Comparison of ENCODE assay signal across 3 cellular contexts in genomic region chr18:57934375-57934774, GRCh38.
A peak's percentile ranks its signal among the peaks of the same experiment; 100 is the strongest.
DNase-seq lines count a peak whose midpoint lies in the region; ATAC-seq, FAIRE-seq and TF ChIP-seq lines count a peak whose summit lies in the region.
"Not testable (repeated sequence)": the region's sequence is repeated elsewhere in the genome, so short reads cannot be mapped to it uniquely, and the experiment has no call there.

No MANE protein-coding gene starts in this region.

- not testable (repeated sequence) for H3K79me2 ChIP-seq in K562 (ENCODE audit: control insufficient read depth, insufficient read depth, low read length)

- H3K9ac ChIP-seq in K562 (ENCODE audit: insufficient read depth in 1 of 2, low read depth in 2 of 2, low read length in 2 of 2), result not testable (repeated sequence)

- TF ChIP-seq CTCF in D721Med (IDR thresholded peaks at IDR 0.05; ENCODE audit: insufficient read depth, missing control alignments); HEK293 (tag by site-specific recombination; IDR thresholded peaks at IDR 0.05); K562 (IDR thresholded peaks at IDR 0.05 in 2 of 3, conservative IDR thresholded peaks at IDR 0.05 in 1 of 3; ENCODE audit: insufficient read depth in 2 of 3, low read depth in 1 of 3, low read length in 3 of 3): not testable (repeated sequence)

- not testable (repeated sequence) for H2AFZ ChIP-seq in K562 (ENCODE audit: low read depth, low read length)

- BruUV-seq in K562 (replicated peaks; lab: Mats Ljungman, UMichigan), result not testable (repeated sequence)

- not testable (repeated sequence) for H3K4me1 ChIP-seq in HEK293 (ENCODE audit: control insufficient read depth, insufficient read depth, low read length); K562 (replicated peaks in 1 of 2; ENCODE audit: control insufficient read depth in 2 of 2, insufficient read depth in 2 of 2, low read length in 2 of 2)

- not testable (repeated sequence) for H3K4me2 ChIP-seq in K562 (ENCODE audit: insufficient read depth, low read length)

- intact Hi-C loops in K562 (cut with micrococcal nuclease), result not testable (repeated sequence)

- H3K9me1 ChIP-seq in K562 (ENCODE audit: control insufficient read depth, insufficient read depth, low read length), result not testable (repeated sequence)

- H3K9me3 ChIP-seq in HEK293 (ENCODE audit: control insufficient read depth, insufficient read depth, low read depth, low read length); K562 (replicated peaks; ENCODE audit: control insufficient read depth, insufficient read depth, low read depth, low read length): not testable (repeated sequence)

- not testable (repeated sequence) for H3K27ac ChIP-seq in HEK293 (ENCODE audit: extremely low read depth, low read depth, low read length); K562 (ENCODE audit: extremely low read depth, low read depth, low read length)

- not testable (repeated sequence) for H4K20me1 ChIP-seq in K562 (replicated peaks; ENCODE audit: control insufficient read depth, insufficient read depth, low read length)

- not testable (repeated sequence) for TF ChIP-seq RAD21 in K562 (CRISPR knock-in tag; conservative IDR thresholded peaks at IDR 0.05 in 1 of 2, IDR thresholded peaks at IDR 0.05 in 1 of 2)

- not testable (repeated sequence) for DNase-seq in D721Med (ENCODE audit: insufficient read length, low spot score); K562 (ENCODE audit: extremely low read depth in 1 of 4, low spot score in 3 of 4)

- FAIRE-seq in D721Med (lab: Jason Lieb, UNC), result peak; percentile 73
- not testable (repeated sequence) for FAIRE-seq in K562 (lab: Jason Lieb, UNC)

- TF ChIP-seq POLR2A in K562 (conservative IDR thresholded peaks at IDR 0.05), result not testable (repeated sequence)

- CTCF ChIA-PET in HEK293 (lab: Yijun Ruan, JAX), result not testable (repeated sequence)
- CTCF ChIA-PET in K562 (lab: Yijun Ruan, JAX; ENCODE audit: low intra/inter-chr PET ratio), result interaction anchor here (0.7 kb wide), 1 partner anchor 100 kb away, joined by 4 read pairs; no protein-coding TSS in a partner anchor

- H3K36me3 ChIP-seq in HEK293 (ENCODE audit: control insufficient read depth in 2 of 2, insufficient read depth in 1 of 2, low read length in 2 of 2); K562 (ENCODE audit: control insufficient read depth, insufficient read depth, low read length): not testable (repeated sequence)

- not testable (repeated sequence) for ATAC-seq in K562

- not testable (repeated sequence) for H3K27me3 ChIP-seq in K562 (ENCODE audit: control insufficient read depth in 2 of 2, insufficient read depth in 2 of 2, low read length in 2 of 2)

- POLR2A ChIA-PET in HEK293 (lab: Yijun Ruan, JAX), result not testable (repeated sequence)
- POLR2A ChIA-PET in K562 (lab: Yijun Ruan, JAX), result interaction anchor here (0.7 kb wide), 1 partner anchor 8 kb away, joined by 3 read pairs; no protein-coding TSS in a partner anchor

- in situ Hi-C loops in K562 (cut with MboI), result not testable (repeated sequence)

- H3K4me3 ChIP-seq in HEK293 (ENCODE audit: low read depth, low read length); K562: not testable (repeated sequence)

- not testable (repeated sequence) for TF ChIP-seq EP300 in K562 (IDR thresholded peaks at IDR 0.05; ENCODE audit: low read length)

TF ChIP-seq in HEK293, 187 proteins besides CTCF, POLR2A, EP300 and RAD21:
- peak; percentile 55; the same call in 1 of the 2 replicates for TF ChIP-seq ZNF146 (tag by site-specific recombination; IDR thresholded peaks at IDR 0.05)
TF ChIP-seq in HEK293: peak in this region for 1; not testable (repeated sequence) for 186.

TF ChIP-seq in K562, 482 proteins besides CTCF, POLR2A, EP300 and RAD21:
- peak; percentile 59 for TF ChIP-seq ZNF146 (CRISPR knock-in tag; IDR thresholded peaks at IDR 0.05; ENCODE audit: unreplicated experiment)
